In genomic region chr16:5020551-5020950, GRCh38 we compare ENCODE assay signal across 15 cellular contexts. TPM values are rescaled to one million over a fixed set of nuclear protein-coding genes. Genes with fewer than 3 reads are reported as not detected.
DNase-seq lines count a peak whose midpoint lies in the region; TF ChIP-seq lines count a peak whose summit lies in the region.
"Had no signal": no experiment of that assay in that cellular context is flagged by ENCODE, and none has a peak within 500 bp of the region (broad histone marks: within the 10 kb centered on the region; RNA-seq: fewer than 3 reads in every experiment).

No MANE protein-coding gene starts in this region.

- DNase-seq in H9 (no peak), neural crest cell (ENCODE audit: low read depth, low spot score) (no peak), substantia nigra (lab: John Stamatoyannopoulos, UW) (peak in 7 of 49 donors; percentile 14 to 38 (median 20)), T-helper 1 cell (no peak), globus pallidus (ENCODE audit: low spot score) (no peak), MCF 10A (ENCODE audit: unreplicated experiment) (no peak)
- no peak for DNase-seq in stimulated activated CD4-positive, alpha-beta T cell treated with anti-CD3 and anti-CD28 coated beads, Interleukin-2, amount 100 ng/mL, for 24 hours
- DNase-seq: DMS 273 treated with DMSO at 0.1 percent for 48 hours, NCI-H345, NCI-H526 treated with DMSO at 0.1 percent for 48 hours had no signal

- H3K4me3 Mint-ChIP-seq in H9 (no peak overlapping the region), neural crest cell (no peak overlapping the region), MCF 10A (ENCODE audit: unreplicated experiment) (no peak overlapping the region)
- peak overlapping the region; percentile 73 for H3K4me3 Mint-ChIP-seq in dendritic cell treated with granulocyte-macrophage colony-stimulating factor and Interleukin-4, amounts not matched to agents 40 ng/mL and 50 ng/mL, for 4 days
- H3K4me3 Mint-ChIP-seq: IgD-negative memory B cell had no signal

- H3K27ac ChIP-seq in H9 (ENCODE audit: insufficient read length, low read depth, low read length) (no peak overlapping the region), substantia nigra (ENCODE audit: low read depth, low read length, poor library complexity, severe bottlenecking) (peak overlapping the region; percentile 90)
- H3K27ac ChIP-seq: RWPE1, SJSA1 had no signal

- no peak overlapping the region for H2BK20ac ChIP-seq in H9 (ENCODE audit: low read depth, low read length, poor library complexity, severe bottlenecking)

- H3K27me3 Mint-ChIP-seq in H9 (ENCODE audit: low read depth): peaks cover 19% of the 10 kb centered on the region
- peaks cover 1% of the 10 kb centered on the region for H3K27me3 Mint-ChIP-seq in dendritic cell treated with granulocyte-macrophage colony-stimulating factor and Interleukin-4, amounts not matched to agents 40 ng/mL and 50 ng/mL, for 4 days
- no peaks in the 10 kb centered on the region for H3K27me3 Mint-ChIP-seq in neural crest cell (ENCODE audit: low read depth)
- H3K27me3 Mint-ChIP-seq in MCF 10A (ENCODE audit: insufficient read depth, unreplicated experiment): peaks cover 31% of the 10 kb centered on the region
- H3K27me3 Mint-ChIP-seq: IgD-negative memory B cell had no signal

- H3K4me1 ChIP-seq in H9 (ENCODE audit: insufficient read depth, low read length): no peaks in the 10 kb centered on the region
- H3K4me1 ChIP-seq: SJSA1 had no signal

- H3K4me2 ChIP-seq in H9 (ENCODE audit: insufficient read depth, insufficient read length, low read length): no peak overlapping the region

- TF ChIP-seq CTCF in H9 (conservative IDR thresholded peaks at IDR 0.05) (no peak), neural crest cell (conservative IDR thresholded peaks at IDR 0.05) (no peak), MCF 10A (IDR thresholded peaks at IDR 0.05; ENCODE audit: unreplicated experiment) (no peak)

- H2BK5ac ChIP-seq in H9 (ENCODE audit: insufficient read length, low read length): no peak overlapping the region

- no peaks in the 10 kb centered on the region for H3K23me2 ChIP-seq in H9 (ENCODE audit: insufficient read length, low read depth, low read length, poor library complexity, severe bottlenecking)

- CTCF ChIA-PET in MCF 10A (lab: Yijun Ruan, JAX): interaction anchor here (0.6 to 0.8 kb wide), 3 partner anchors 35 to 1741 kb away, joined by 3 read pairs; no protein-coding TSS in a partner anchor

- no peak overlapping the region for H2AFZ ChIP-seq in H9 (ENCODE audit: low read length)

- H3K23ac ChIP-seq in H9 (ENCODE audit: insufficient read length, low read depth, low read length): no peak overlapping the region

- no peak overlapping the region for H4K5ac ChIP-seq in H9 (ENCODE audit: insufficient read length, low read depth, low read length)

- H3K36me3 Mint-ChIP-seq in H9 (ENCODE audit: insufficient read depth in 1 of 3, low read depth in 3 of 3) (no peaks in the 10 kb centered on the region), neural crest cell (ENCODE audit: low read depth) (no peaks in the 10 kb centered on the region), MCF 10A (ENCODE audit: insufficient read depth, unreplicated experiment) (peaks cover 6% of the 10 kb centered on the region)
- peaks cover 33% of the 10 kb centered on the region for H3K36me3 Mint-ChIP-seq in dendritic cell treated with granulocyte-macrophage colony-stimulating factor and Interleukin-4, amounts not matched to agents 40 ng/mL and 50 ng/mL, for 4 days (ENCODE audit: low read depth)
- H3K36me3 Mint-ChIP-seq: IgD-negative memory B cell had no signal

- H3T11ph ChIP-seq in H9 (ENCODE audit: low read length): no peak overlapping the region

- intact Hi-C loops in dendritic cell treated with granulocyte-macrophage colony-stimulating factor and Interleukin-4, amounts not matched to agents 40 ng/mL and 50 ng/mL, for 4 days (cut with micrococcal nuclease): no loop called here
- intact Hi-C loops in MCF 10A (cut with micrococcal nuclease): no loop called here

- no peaks in the 10 kb centered on the region; the same call in 1 of the 2 replicates for H3K27me3 ChIP-seq in H9 (ENCODE audit: insufficient read depth, low read length)

- H3K79me2 ChIP-seq in H9 (ENCODE audit: insufficient read depth, low read length): no peaks in the 10 kb centered on the region

- H4K8ac ChIP-seq in H9 (replicated peaks; ENCODE audit: insufficient read length, low read depth, low read length): no peak overlapping the region

- no peak overlapping the region for H3K56ac ChIP-seq in H9 (ENCODE audit: insufficient read length, low read depth, low read length)

- H3K9ac ChIP-seq in H9 (ENCODE audit: extremely low read depth, insufficient read length, low read length): no peak overlapping the region

- H3K27ac Mint-ChIP-seq in H9: no peak overlapping the region
- peak overlapping the region; percentile 84 for H3K27ac Mint-ChIP-seq in dendritic cell treated with granulocyte-macrophage colony-stimulating factor and Interleukin-4, amounts not matched to agents 40 ng/mL and 50 ng/mL, for 4 days
- H3K27ac Mint-ChIP-seq in neural crest cell (ENCODE audit: unreplicated experiment): peak overlapping the region; percentile 86
- no peak overlapping the region for H3K27ac Mint-ChIP-seq in MCF 10A (ENCODE audit: low read depth, unreplicated experiment)

- no TSS peak for BruUV-seq in MCF 10A (replicated peaks; lab: Mats Ljungman, UMichigan)

- no peak overlapping the region for H2AK5ac ChIP-seq in H9 (ENCODE audit: insufficient read length, low read length)

- H3K9me3 ChIP-seq in H9 (ENCODE audit: control insufficient read depth, low read depth, low read length): no peaks in the 10 kb centered on the region
- H3K9me3 ChIP-seq: SJSA1 had no signal

- no peak overlapping the region for H3K4ac ChIP-seq in H9 (ENCODE audit: low read depth, low read length)

- 0 out of 2 replicates have a peak overlapping the region, but pooled peaks have one; percentile 29 for H2BK15ac ChIP-seq in H9 (ENCODE audit: low read depth, low read length)

- POLR2A ChIA-PET in MCF 10A (lab: Yijun Ruan, JAX): no interaction called here

- H3K14ac ChIP-seq in H9 (ENCODE audit: insufficient read depth, low read length): no peak overlapping the region

- no peaks in the 10 kb centered on the region for H4K20me1 ChIP-seq in H9 (ENCODE audit: control insufficient read depth, insufficient read depth, insufficient read length)

- no peak overlapping the region for H2BK120ac ChIP-seq in H9 (ENCODE audit: low read depth, low read length, poor library complexity, severe bottlenecking)

- H3K79me1 ChIP-seq in H9 (ENCODE audit: insufficient read depth, low read depth, low read length, poor library complexity, severe bottlenecking): no peaks in the 10 kb centered on the region

- H3K9me3 Mint-ChIP-seq in H9 (no peaks in the 10 kb centered on the region; a peak in 1 of 5 replicates), neural crest cell (no peaks in the 10 kb centered on the region), MCF 10A (ENCODE audit: unreplicated experiment) (no peaks in the 10 kb centered on the region)
- H3K9me3 Mint-ChIP-seq in dendritic cell treated with granulocyte-macrophage colony-stimulating factor and Interleukin-4, amounts not matched to agents 40 ng/mL and 50 ng/mL, for 4 days: no peaks in the 10 kb centered on the region
- H3K9me3 Mint-ChIP-seq: IgD-negative memory B cell had no signal

- H3K18ac ChIP-seq in H9 (ENCODE audit: insufficient read length, low read depth, low read length): no peak overlapping the region

- H2BK12ac ChIP-seq in H9 (ENCODE audit: insufficient read length, low read depth, low read length): no peak overlapping the region

- no peak overlapping the region for H4K91ac ChIP-seq in H9 (ENCODE audit: insufficient read length, low read depth, low read length)

- no CpG with 5 or more reads among the region's 15 CpGs for WGBS in H9 (ENCODE audit: extremely low coverage, insufficient read length, low lambda C conversion rate)

- peaks cover 7 to 14% of the 10 kb centered on the region in 2 experiments for H3K4me1 Mint-ChIP-seq in H9
- peaks cover 49% of the 10 kb centered on the region for H3K4me1 Mint-ChIP-seq in dendritic cell treated with granulocyte-macrophage colony-stimulating factor and Interleukin-4, amounts not matched to agents 40 ng/mL and 50 ng/mL, for 4 days (ENCODE audit: low read depth)
- no peaks in the 10 kb centered on the region for H3K4me1 Mint-ChIP-seq in neural crest cell
- H3K4me1 Mint-ChIP-seq in MCF 10A (ENCODE audit: insufficient read depth, unreplicated experiment): no peaks in the 10 kb centered on the region

RNA-seq across cellular contexts. Expression of gene NAGPA, which starts 13.2 kb away (rescaled TPM):
- total RNA-seq in H9 (2021) (12.1 and 12.7 TPM in 2 replicates), neural crest cell (11.0 and 15.3 TPM in 2 replicates), MCF 10A (2022) (4.9 and 8.7 TPM in 2 replicates)

RNA-seq across cellular contexts. Expression of gene C16orf89, which starts 45.2 kb away (rescaled TPM):
- total RNA-seq in H9 (2021) (2.0 and 2.5 TPM in 2 replicates), neural crest cell (not detected in 2 replicates), MCF 10A (2022) (not detected in 2 replicates)
- total RNA-seq: OCI-LY7, SJSA1 had no signal

RNA-seq across cellular contexts. Expression of gene ALG1, which starts 51.1 kb away (rescaled TPM):
- 32.5 and 36.2 TPM in 2 replicates for total RNA-seq in H9 (2021)
- 23.2 and 25.2 TPM in 2 replicates for total RNA-seq in neural crest cell
- total RNA-seq in MCF 10A (2022): 28.5 and 29.1 TPM in 2 replicates

Comparison
In these comparisons a context has a peak if more than half of its experiments do, and no peak if none do; other contexts are left out.
1. H3K27ac Mint-ChIP-seq: peak in dendritic cell treated with granulocyte-macrophage colony-stimulating factor and Interleukin-4, amounts not matched to agents 40 ng/mL and 50 ng/mL, for 4 days (single experiment) and neural crest cell (single experiment); none in H9 (0 of 3) and MCF 10A (single experiment).